In genomic region chr1:52368383-52369172, GRCh38 we compare ENCODE assay signal across 1 cellular context.
TF ChIP-seq lines count a peak whose summit lies in the region.

No MANE protein-coding gene starts in this region.

TF ChIP-seq in HepG2, 621 proteins besides CTCF, POLR2A, EP300 and RAD21 (continued from another document and continues in another):
- TF ChIP-seq ARNTL (CRISPR knock-in tag; IDR thresholded peaks at IDR 0.05) (no peak), NCOA1 (CRISPR knock-in tag; IDR thresholded peaks at IDR 0.05) (no peak), MZF1 (CRISPR knock-in tag; IDR thresholded peaks at IDR 0.05; ENCODE audit: borderline replicate concordance) (no peak), U2AF2 (IDR thresholded peaks at IDR 0.05; ENCODE audit: low read depth, low read length) (no peak), ZBTB14 (CRISPR knock-in tag; IDR thresholded peaks at IDR 0.05) (peak; percentile 87), SMC3 (IDR thresholded peaks at IDR 0.05; ENCODE audit: low read length) (no peak), HMG20B (CRISPR knock-in tag; conservative IDR thresholded peaks at IDR 0.05) (no peak), MEIS2 (CRISPR knock-in tag; IDR thresholded peaks at IDR 0.05) (no peak), EEA1 (CRISPR knock-in tag; IDR thresholded peaks at IDR 0.05; ENCODE audit: borderline replicate concordance) (0 out of 2 replicates have a peak, but pooled peaks have one; percentile 48), ZNF614 (CRISPR knock-in tag; IDR thresholded peaks at IDR 0.05; ENCODE audit: borderline replicate concordance) (no peak; the same call in 1 of the 2 replicates), KLF13 (CRISPR knock-in tag; IDR thresholded peaks at IDR 0.05) (0 out of 2 replicates have a peak, but pooled peaks have one; percentile 29), ZBTB10 (CRISPR knock-in tag; IDR thresholded peaks at IDR 0.05; ENCODE audit: borderline replicate concordance) (no peak), SP5 (CRISPR knock-in tag; IDR thresholded peaks at IDR 0.05; ENCODE audit: borderline replicate concordance, low read depth) (0 out of 2 replicates have a peak, but pooled peaks have one; percentile 18), ZNF768 (CRISPR knock-in tag; IDR thresholded peaks at IDR 0.05) (no peak; the same call in 1 of the 2 replicates), POGZ (CRISPR knock-in tag; IDR thresholded peaks at IDR 0.05) (0 out of 2 replicates have a peak, but pooled peaks have one; percentile 28), ATF7-NPFF (CRISPR knock-in tag; IDR thresholded peaks at IDR 0.05; ENCODE audit: low read depth) (no peak), CBX5 (CRISPR knock-in tag; IDR thresholded peaks at IDR 0.05; ENCODE audit: borderline replicate concordance) (no peak), ZNF280D (CRISPR knock-in tag; IDR thresholded peaks at IDR 0.05) (0 out of 2 replicates have a peak, but pooled peaks have one; percentile 56), MXI1 (IDR thresholded peaks at IDR 0.05; ENCODE audit: borderline replicate concordance, low read depth, low read length) (peak; percentile 70; the same call in 1 of the 3 replicates), ZNF546 (CRISPR knock-in tag; conservative IDR thresholded peaks at IDR 0.05) (no peak), ATF7 (IDR thresholded peaks at IDR 0.05) (no peak), ATF7 (CRISPR knock-in tag; IDR thresholded peaks at IDR 0.05) (no peak), SRY (CRISPR knock-in tag; IDR thresholded peaks at IDR 0.05) (no peak), PHB2 (IDR thresholded peaks at IDR 0.05; ENCODE audit: partially characterized antibody) (no peak), REXO4 (CRISPR knock-in tag; IDR thresholded peaks at IDR 0.05; ENCODE audit: borderline replicate concordance) (no peak), ZNF335 (CRISPR knock-in tag; IDR thresholded peaks at IDR 0.05) (no peak), KLF6 (CRISPR knock-in tag; IDR thresholded peaks at IDR 0.05) (no peak), NFKB2 (CRISPR knock-in tag; IDR thresholded peaks at IDR 0.05; ENCODE audit: borderline replicate concordance) (peak; percentile 43; the same call in 1 of the 2 replicates), SRSF1 (optimal IDR thresholded peaks at IDR 0.05; ENCODE audit: low read depth, low read length) (peak; percentile 23), ATAD3A (CRISPR knock-in tag; IDR thresholded peaks at IDR 0.05) (no peak), ZNF720 (CRISPR knock-in tag; IDR thresholded peaks at IDR 0.05) (no peak), GATA4 (IDR thresholded peaks at IDR 0.05; ENCODE audit: borderline replicate concordance, low read depth) (no peak), ZNF580 (CRISPR knock-in tag; IDR thresholded peaks at IDR 0.05; ENCODE audit: borderline replicate concordance, low read depth) (peak; percentile 19; the same call in 1 of the 2 replicates), SMARCE1 (IDR thresholded peaks at IDR 0.05; ENCODE audit: borderline replicate concordance) (no peak), E2F1 (CRISPR knock-in tag; IDR thresholded peaks at IDR 0.05) (no peak), ZNF292 (CRISPR knock-in tag; IDR thresholded peaks at IDR 0.05; ENCODE audit: borderline replicate concordance, low read depth) (0 out of 2 replicates have a peak, but pooled peaks have one; percentile 21), DBP (CRISPR knock-in tag; IDR thresholded peaks at IDR 0.05; ENCODE audit: not compliant biosample characterization) (no peak), ZNF367 (CRISPR knock-in tag; IDR thresholded peaks at IDR 0.05; ENCODE audit: borderline replicate concordance) (no peak), ASH2L (IDR thresholded peaks at IDR 0.05; ENCODE audit: insufficient read length, low read depth, low read length) (peak; percentile 47), SSRP1 (CRISPR knock-in tag; IDR thresholded peaks at IDR 0.05) (no peak), ZNF205 (CRISPR knock-in tag; IDR thresholded peaks at IDR 0.05) (0 out of 2 replicates have a peak, but pooled peaks have one; percentile 19), KDM2A (CRISPR knock-in tag; IDR thresholded peaks at IDR 0.05; ENCODE audit: borderline replicate concordance, low read depth) (peak; percentile 58; the same call in 1 of the 2 replicates), ZNF276 (CRISPR knock-in tag; IDR thresholded peaks at IDR 0.05; ENCODE audit: low read depth) (no peak), MIER3 (CRISPR knock-in tag; IDR thresholded peaks at IDR 0.05; ENCODE audit: borderline replicate concordance) (no peak), ZNF761 (CRISPR knock-in tag; conservative IDR thresholded peaks at IDR 0.05) (no peak; the same call in 1 of the 2 replicates), TFDP2 (CRISPR knock-in tag; IDR thresholded peaks at IDR 0.05) (no peak), NFE2 (CRISPR knock-in tag; IDR thresholded peaks at IDR 0.05) (no peak)
- TF ChIP-seq, protein P1, sequence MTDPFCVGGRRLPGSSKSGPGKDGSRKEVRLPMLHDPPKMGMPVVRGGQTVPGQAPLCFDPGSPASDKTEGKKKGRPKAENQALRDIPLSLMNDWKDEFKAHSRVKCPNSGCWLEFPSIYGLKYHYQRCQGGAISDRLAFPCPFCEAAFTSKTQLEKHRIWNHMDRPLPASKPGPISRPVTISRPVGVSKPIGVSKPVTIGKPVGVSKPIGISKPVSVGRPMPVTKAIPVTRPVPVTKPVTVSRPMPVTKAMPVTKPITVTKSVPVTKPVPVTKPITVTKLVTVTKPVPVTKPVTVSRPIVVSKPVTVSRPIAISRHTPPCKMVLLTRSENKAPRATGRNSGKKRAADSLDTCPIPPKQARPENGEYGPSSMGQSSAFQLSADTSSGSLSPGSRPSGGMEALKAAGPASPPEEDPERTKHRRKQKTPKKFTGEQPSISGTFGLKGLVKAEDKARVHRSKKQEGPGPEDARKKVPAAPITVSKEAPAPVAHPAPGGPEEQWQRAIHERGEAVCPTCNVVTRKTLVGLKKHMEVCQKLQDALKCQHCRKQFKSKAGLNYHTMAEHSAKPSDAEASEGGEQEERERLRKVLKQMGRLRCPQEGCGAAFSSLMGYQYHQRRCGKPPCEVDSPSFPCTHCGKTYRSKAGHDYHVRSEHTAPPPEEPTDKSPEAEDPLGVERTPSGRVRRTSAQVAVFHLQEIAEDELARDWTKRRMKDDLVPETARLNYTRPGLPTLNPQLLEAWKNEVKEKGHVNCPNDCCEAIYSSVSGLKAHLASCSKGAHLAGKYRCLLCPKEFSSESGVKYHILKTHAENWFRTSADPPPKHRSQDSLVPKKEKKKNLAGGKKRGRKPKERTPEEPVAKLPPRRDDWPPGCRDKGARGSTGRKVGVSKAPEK (CRISPR knock-in tag; IDR thresholded peaks at IDR 0.05; ENCODE audit: borderline replicate concordance), result 0 out of 2 replicates have a peak, but pooled peaks have one; percentile 47
- TF ChIP-seq, protein P2, sequence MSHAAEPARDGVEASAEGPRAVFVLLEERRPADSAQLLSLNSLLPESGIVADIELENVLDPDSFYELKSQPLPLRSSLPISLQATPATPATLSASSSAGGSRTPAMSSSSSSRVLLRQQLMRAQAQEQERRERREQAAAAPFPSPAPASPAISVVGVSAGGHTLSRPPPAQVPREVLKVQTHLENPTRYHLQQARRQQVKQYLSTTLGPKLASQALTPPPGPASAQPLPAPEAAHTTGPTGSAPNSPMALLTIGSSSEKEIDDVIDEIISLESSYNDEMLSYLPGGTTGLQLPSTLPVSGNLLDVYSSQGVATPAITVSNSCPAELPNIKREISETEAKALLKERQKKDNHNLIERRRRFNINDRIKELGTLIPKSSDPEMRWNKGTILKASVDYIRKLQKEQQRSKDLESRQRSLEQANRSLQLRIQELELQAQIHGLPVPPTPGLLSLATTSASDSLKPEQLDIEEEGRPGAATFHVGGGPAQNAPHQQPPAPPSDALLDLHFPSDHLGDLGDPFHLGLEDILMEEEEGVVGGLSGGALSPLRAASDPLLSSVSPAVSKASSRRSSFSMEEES (CRISPR knock-in tag; IDR thresholded peaks at IDR 0.05), result no peak
